In the genomic region with DNA sequence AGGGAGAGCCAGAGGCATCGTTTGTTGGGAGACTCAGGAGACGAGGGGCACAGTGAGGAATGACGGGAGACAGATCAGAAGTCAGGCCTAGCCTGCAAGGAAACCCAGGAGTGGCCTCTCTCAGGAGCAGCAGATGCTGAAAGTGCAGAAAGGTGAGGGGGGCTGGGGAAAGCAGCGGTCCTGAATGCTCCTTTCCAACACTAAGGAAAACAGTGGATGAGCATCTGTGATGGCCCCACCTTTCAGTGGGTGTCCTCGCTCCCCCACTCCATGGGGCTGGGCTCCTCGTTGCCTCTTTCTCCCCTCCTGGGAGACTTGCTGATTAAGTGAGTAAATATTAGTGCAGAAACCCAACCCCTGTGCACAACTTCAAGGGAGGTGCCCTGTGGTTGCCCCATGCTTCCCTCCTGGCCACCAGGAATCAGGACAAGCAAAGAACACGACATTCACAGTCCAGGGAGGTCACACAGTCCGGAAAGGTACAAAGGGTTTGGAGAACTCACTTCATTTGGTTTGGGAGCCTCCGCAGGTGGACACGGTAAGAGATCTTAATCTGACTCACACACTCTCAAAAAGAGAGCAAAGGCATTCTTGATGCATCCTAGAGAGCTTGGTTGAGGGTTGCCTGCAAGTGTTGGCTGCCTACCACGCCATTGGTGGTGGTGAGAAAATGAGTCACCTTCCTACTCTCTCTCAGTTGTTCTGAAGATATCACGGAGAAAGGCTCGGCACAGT, we compare ENCODE assay signal across 23 cellular contexts. TPM values are rescaled to one million over a fixed set of nuclear protein-coding genes. Genes with fewer than 3 reads are reported as not detected.
DNase-seq lines count a peak whose midpoint lies in the region; ATAC-seq and TF ChIP-seq lines count a peak whose summit lies in the region.
"Had no signal": no experiment of that assay in that cellular context is flagged by ENCODE, and none has a peak within 500 bp of the region (broad histone marks: within the 10 kb centered on the region; RNA-seq: fewer than 3 reads in every experiment).

No MANE protein-coding gene starts in this region.

- H3K27ac Mint-ChIP-seq in activated naive CD4-positive, alpha-beta T cell treated with anti-CD3 and anti-CD28 coated beads, Interleukin-2, amount 50 U/mL, for 72 hours, result no peak overlapping the region
- no peak overlapping the region for H3K27ac Mint-ChIP-seq in activated naive CD8-positive, alpha-beta T cell treated with anti-CD3 and anti-CD28 coated beads for 36 hours
- peak overlapping the region in 1 of 2 donors; percentile 2 for H3K27ac Mint-ChIP-seq in effector memory CD8-positive, alpha-beta T cell
- H3K27ac Mint-ChIP-seq: activated CD4-positive, alpha-beta T cell treated with anti-CD3 and anti-CD28 coated beads, Interleukin-2, amount 10 ng/mL, durations not matched to agents 24 days and 14 days; activated naive CD4-positive, alpha-beta T cell treated with anti-CD3 and anti-CD28 coated beads, Interleukin-2, amount 50 U/mL, for 24 hours; activated T-helper 1 cell treated with anti-CD3 and anti-CD28 coated beads, Interleukin-12 subunit alpha, Interleukin-12 subunit beta, Interleukin-2, Interleukin-4 antibody, amounts not matched to agents 30 ng/mL and 10 ng/mL and 1 ng/mL, durations not matched to agents 14 hours and 24 hours and 36 hours; CD4-positive, CD25-positive, alpha-beta regulatory T cell had no signal

- no peak overlapping the region for H3K27ac ChIP-seq in PC-9
- H3K27ac ChIP-seq in dorsolateral prefrontal cortex, result no peak overlapping the region
- H3K27ac ChIP-seq: epithelial cell of prostate, upper lobe of left lung had no signal

- no peaks in the 10 kb centered on the region for H3K9me3 ChIP-seq in PC-9 (ENCODE audit: insufficient read depth, low read depth)
- H3K9me3 ChIP-seq: upper lobe of left lung had no signal

- no peak overlapping the region for H3K4me3 ChIP-seq in PC-9
- no peak overlapping the region for H3K4me3 ChIP-seq in dorsolateral prefrontal cortex
- H3K4me3 ChIP-seq: smooth muscle cell, upper lobe of left lung had no signal

- H3K79me2 ChIP-seq in PC-9 (ENCODE audit: low read depth), result no peaks in the 10 kb centered on the region

- no peaks in the 10 kb centered on the region for H3K36me3 Mint-ChIP-seq in activated naive CD4-positive, alpha-beta T cell treated with anti-CD3 and anti-CD28 coated beads, Interleukin-2, amount 50 U/mL, for 72 hours
- no peaks in the 10 kb centered on the region for H3K36me3 Mint-ChIP-seq in activated naive CD8-positive, alpha-beta T cell treated with anti-CD3 and anti-CD28 coated beads for 36 hours
- peaks cover 3% of the 10 kb centered on the region for H3K36me3 Mint-ChIP-seq in effector memory CD8-positive, alpha-beta T cell (ENCODE audit: insufficient read depth)
- H3K36me3 Mint-ChIP-seq: activated naive CD4-positive, alpha-beta T cell treated with anti-CD3 and anti-CD28 coated beads, Interleukin-2, amount 50 U/mL, for 24 hours; CD4-positive, CD25-positive, alpha-beta regulatory T cell had no signal

- H3K27me3 ChIP-seq in PC-9 (ENCODE audit: insufficient read depth, low read depth), result no peaks in the 10 kb centered on the region
- H3K27me3 ChIP-seq in dorsolateral prefrontal cortex, result peaks cover 0 to 6% (median 0%) of the 10 kb centered on the region in 45 donors
- H3K27me3 ChIP-seq: upper lobe of left lung had no signal

- POLR2A ChIA-PET in PC-9 (lab: Charles Lee; ENCODE audit: unreplicated experiment), result no interaction called here

- intact Hi-C loops in PC-9 (cut with micrococcal nuclease; ENCODE audit: unreplicated experiment) (no loop called here), dorsolateral prefrontal cortex (cut with DNase I) (no loop called here), sciatic nerve (cut with DNase I) (no loop called here)

- peaks cover 10% of the 10 kb centered on the region for H3K27me3 Mint-ChIP-seq in activated naive CD8-positive, alpha-beta T cell treated with anti-CD3 and anti-CD28 coated beads for 36 hours
- peaks cover 41 to 81% of the 10 kb centered on the region in 2 donors for H3K27me3 Mint-ChIP-seq in effector memory CD8-positive, alpha-beta T cell
- H3K27me3 Mint-ChIP-seq: activated naive CD4-positive, alpha-beta T cell treated with anti-CD3 and anti-CD28 coated beads, Interleukin-2, amount 50 U/mL, for 24 hours had no signal

- no peaks in the 10 kb centered on the region for H3K36me3 ChIP-seq in PC-9 (ENCODE audit: low read depth)
- H3K36me3 ChIP-seq: upper lobe of left lung had no signal

- H3K4me1 Mint-ChIP-seq in activated naive CD8-positive, alpha-beta T cell treated with anti-CD3 and anti-CD28 coated beads for 36 hours, result no peaks in the 10 kb centered on the region
- peaks cover 0 to 3% of the 10 kb centered on the region in 2 donors for H3K4me1 Mint-ChIP-seq in effector memory CD8-positive, alpha-beta T cell (ENCODE audit: low read depth in 2 of 2)
- H3K4me1 Mint-ChIP-seq: activated CD4-positive, alpha-beta T cell treated with anti-CD3 and anti-CD28 coated beads, Interleukin-2, amount 10 ng/mL, durations not matched to agents 24 days and 14 days; activated naive CD4-positive, alpha-beta T cell treated with anti-CD3 and anti-CD28 coated beads, Interleukin-2, amount 50 U/mL, for 24 hours; CD4-positive, CD25-positive, alpha-beta regulatory T cell; central memory CD8-positive, alpha-beta T cell had no signal

- ATAC-seq in activated naive CD4-positive, alpha-beta T cell treated with anti-CD3 and anti-CD28 coated beads, Interleukin-2, amount 50 U/mL, for 72 hours, result peak; percentile 63 to 92
- peak; percentile 43 for ATAC-seq in stimulated activated naive CD8-positive, alpha-beta T cell treated with anti-CD3 and anti-CD28 coated beads, Interleukin-15, Interleukin-2, amounts not matched to agents 100 U/mL and 50 U/mL, for 24 hours
- ATAC-seq in sciatic nerve, result no peak
- ATAC-seq in effector memory CD8-positive, alpha-beta T cell (replicated peaks), result no peak
- ATAC-seq: SK-N-SH treated with all-trans-retinoic acid at 6 μM for 48 hours had no signal

- H3F3A ChIP-seq in PC-9 (ENCODE audit: insufficient read depth, low read depth), result peaks cover 7% of the 10 kb centered on the region; the same call in 1 of the 2 replicates

- H2AFZ ChIP-seq in PC-9, result no peak overlapping the region

- 0 out of 2 replicates have a peak overlapping the region, but pooled peaks have one; percentile 22 for H3K4me2 ChIP-seq in PC-9
- H3K4me2 ChIP-seq: smooth muscle cell had no signal

- no peaks in the 10 kb centered on the region for H4K20me1 ChIP-seq in PC-9 (ENCODE audit: insufficient read depth)

- TF ChIP-seq CTCF in PC-9 (conservative IDR thresholded peaks at IDR 0.05) (no peak), dorsolateral prefrontal cortex (IDR thresholded peaks at IDR 0.05 in 54 of 56, conservative IDR thresholded peaks at IDR 0.05 in 2 of 56; ENCODE audit: low read depth in 1 of 56, partially characterized antibody in 56 of 56) (no peak)

- H3K4me3 Mint-ChIP-seq in activated naive CD8-positive, alpha-beta T cell treated with anti-CD3 and anti-CD28 coated beads for 36 hours, result no peak overlapping the region
- H3K4me3 Mint-ChIP-seq in effector memory CD8-positive, alpha-beta T cell, result no peak overlapping the region
- H3K4me3 Mint-ChIP-seq: activated CD4-positive, alpha-beta T cell treated with anti-CD3 and anti-CD28 coated beads, Interleukin-2, amount 10 ng/mL, durations not matched to agents 24 days and 14 days; activated naive CD4-positive, alpha-beta T cell treated with anti-CD3 and anti-CD28 coated beads, Interleukin-2, amount 50 U/mL, for 24 hours; activated T-helper 1 cell treated with anti-CD3 and anti-CD28 coated beads, Interleukin-12 subunit alpha, Interleukin-12 subunit beta, Interleukin-2, Interleukin-4 antibody, amounts not matched to agents 30 ng/mL and 10 ng/mL and 1 ng/mL, durations not matched to agents 14 hours and 24 hours and 36 hours; CD4-positive, CD25-positive, alpha-beta regulatory T cell; central memory CD8-positive, alpha-beta T cell had no signal

- CTCF ChIA-PET in PC-9 (lab: Charles Lee), result no interaction called here

- BruUV-seq in PC-9 (replicated peaks; lab: Mats Ljungman, UMichigan), result no TSS peak

- H3K4me1 ChIP-seq in PC-9 (replicated peaks; ENCODE audit: insufficient read depth), result peaks cover 30% of the 10 kb centered on the region
- H3K4me1 ChIP-seq: upper lobe of left lung had no signal

- no peaks in the 10 kb centered on the region for H3K9me2 ChIP-seq in PC-9 (ENCODE audit: insufficient read depth)

- DNase-seq in activated naive CD4-positive, alpha-beta T cell treated with anti-CD3 and anti-CD28 coated beads, Interleukin-2, amount 50 U/mL, for 72 hours (ENCODE audit: low spot score in 2 of 2), result no peak
- DNase-seq in activated naive CD4-positive, alpha-beta T cell (lab: John Stamatoyannopoulos, UW), result no peak
- peak in 1 of 2 experiments; percentile 62 for DNase-seq in PC-9
- peak in 6 of 10 donors; percentile 39 to 76 (median 61) for DNase-seq in dorsolateral prefrontal cortex
- no peak for DNase-seq in stimulated activated naive CD8-positive, alpha-beta T cell treated with anti-CD3 and anti-CD28 coated beads, Interleukin-15, Interleukin-2, amounts not matched to agents 100 U/mL and 50 U/mL, for 24 hours
- no peak for DNase-seq in sciatic nerve (ENCODE audit: low spot score)
- no peak for DNase-seq in activated naive CD8-positive, alpha-beta T cell treated with anti-CD3 and anti-CD28 coated beads for 36 hours
- DNase-seq in effector memory CD8-positive, alpha-beta T cell, result no peak
- DNase-seq: activated CD4-positive, alpha-beta T cell treated with anti-CD3 and anti-CD28 coated beads, Interleukin-2, amount 10 ng/mL, durations not matched to agents 24 days and 14 days; CD4-positive, CD25-positive, alpha-beta regulatory T cell; H7; MV-4-11; NCI-H146; stimulated activated CD4-positive, alpha-beta T cell treated with anti-CD3 and anti-CD28 coated beads, Interleukin-4, amount 100 ng/mL, for 4 hours; upper lobe of left lung had no signal

- H3K9me3 Mint-ChIP-seq in activated naive CD4-positive, alpha-beta T cell treated with anti-CD3 and anti-CD28 coated beads, Interleukin-2, amount 50 U/mL, for 72 hours, result no peaks in the 10 kb centered on the region
- no peaks in the 10 kb centered on the region for H3K9me3 Mint-ChIP-seq in activated naive CD8-positive, alpha-beta T cell treated with anti-CD3 and anti-CD28 coated beads for 36 hours
- no peaks in the 10 kb centered on the region for H3K9me3 Mint-ChIP-seq in effector memory CD8-positive, alpha-beta T cell
- H3K9me3 Mint-ChIP-seq: activated CD4-positive, alpha-beta T cell treated with anti-CD3 and anti-CD28 coated beads, Interleukin-2, amount 10 ng/mL, durations not matched to agents 24 days and 14 days; activated naive CD4-positive, alpha-beta T cell treated with anti-CD3 and anti-CD28 coated beads, Interleukin-2, amount 50 U/mL, for 24 hours; activated T-helper 1 cell treated with anti-CD3 and anti-CD28 coated beads, Interleukin-12 subunit alpha, Interleukin-12 subunit beta, Interleukin-2, Interleukin-4 antibody, amounts not matched to agents 30 ng/mL and 10 ng/mL and 1 ng/mL, durations not matched to agents 14 hours and 24 hours and 36 hours; central memory CD8-positive, alpha-beta T cell had no signal

RNA-seq across cellular contexts. Expression of gene BPIFB1, which starts 9.7 kb away (rescaled TPM):
- total RNA-seq in activated naive CD4-positive, alpha-beta T cell treated with anti-CD3 and anti-CD28 coated beads, Interleukin-2, amount 50 U/mL, for 72 hours, result not detected
- total RNA-seq in PC-9 (2021) (not detected in 2 replicates), dorsolateral prefrontal cortex (not detected), sciatic nerve (2.1 TPM)
- total RNA-seq in activated naive CD8-positive, alpha-beta T cell treated with anti-CD3 and anti-CD28 coated beads for 36 hours, result not detected
- total RNA-seq: activated CD4-positive, alpha-beta T cell treated with anti-CD3 and anti-CD28 coated beads, Interleukin-2, amount 10 ng/mL, durations not matched to agents 24 days and 14 days; activated T-helper 1 cell treated with anti-CD3 and anti-CD28 coated beads, Interleukin-12 subunit alpha, Interleukin-12 subunit beta, Interleukin-2, Interleukin-4 antibody, amounts not matched to agents 30 ng/mL and 10 ng/mL and 1 ng/mL, durations not matched to agents 14 hours and 24 hours and 36 hours; aorta; CD4-positive, CD25-positive, alpha-beta regulatory T cell; H7; pulmonary artery endothelial cell; smooth muscle cell had no signal

RNA-seq across cellular contexts. Expression of gene BPIFA1, which starts 37.5 kb away (rescaled TPM):
- total RNA-seq in activated naive CD4-positive, alpha-beta T cell treated with anti-CD3 and anti-CD28 coated beads, Interleukin-2, amount 50 U/mL, for 72 hours, result not detected
- total RNA-seq in PC-9 (2021) (not detected in 2 replicates), dorsolateral prefrontal cortex (not detected), sciatic nerve (not detected)
- total RNA-seq in activated naive CD8-positive, alpha-beta T cell treated with anti-CD3 and anti-CD28 coated beads for 36 hours, result not detected
- total RNA-seq: activated CD4-positive, alpha-beta T cell treated with anti-CD3 and anti-CD28 coated beads, Interleukin-2, amount 10 ng/mL, durations not matched to agents 24 days and 14 days; activated T-helper 1 cell treated with anti-CD3 and anti-CD28 coated beads, Interleukin-12 subunit alpha, Interleukin-12 subunit beta, Interleukin-2, Interleukin-4 antibody, amounts not matched to agents 30 ng/mL and 10 ng/mL and 1 ng/mL, durations not matched to agents 14 hours and 24 hours and 36 hours; aorta; CD4-positive, CD25-positive, alpha-beta regulatory T cell; H7; pulmonary artery endothelial cell; smooth muscle cell had no signal

RNA-seq across cellular contexts. Expression of gene BPIFA3, which starts 56.1 kb away (rescaled TPM):
- total RNA-seq in activated naive CD4-positive, alpha-beta T cell treated with anti-CD3 and anti-CD28 coated beads, Interleukin-2, amount 50 U/mL, for 72 hours, result not detected
- total RNA-seq in PC-9 (2021) (not detected in 2 replicates), dorsolateral prefrontal cortex (not detected), sciatic nerve (not detected)
- not detected for total RNA-seq in activated naive CD8-positive, alpha-beta T cell treated with anti-CD3 and anti-CD28 coated beads for 36 hours
- total RNA-seq: activated CD4-positive, alpha-beta T cell treated with anti-CD3 and anti-CD28 coated beads, Interleukin-2, amount 10 ng/mL, durations not matched to agents 24 days and 14 days; activated T-helper 1 cell treated with anti-CD3 and anti-CD28 coated beads, Interleukin-12 subunit alpha, Interleukin-12 subunit beta, Interleukin-2, Interleukin-4 antibody, amounts not matched to agents 30 ng/mL and 10 ng/mL and 1 ng/mL, durations not matched to agents 14 hours and 24 hours and 36 hours; aorta; CD4-positive, CD25-positive, alpha-beta regulatory T cell; H7; pulmonary artery endothelial cell; smooth muscle cell; upper lobe of left lung had no signal

Comparison
In these comparisons a context has a peak if more than half of its experiments do, and no peak if none do; other contexts are left out.
1. ATAC-seq: peak in activated naive CD4-positive, alpha-beta T cell treated with anti-CD3 and anti-CD28 coated beads, Interleukin-2, amount 50 U/mL, for 72 hours (2 of 2) and stimulated activated naive CD8-positive, alpha-beta T cell treated with anti-CD3 and anti-CD28 coated beads, Interleukin-15, Interleukin-2, amounts not matched to agents 100 U/mL and 50 U/mL, for 24 hours (single experiment); none in sciatic nerve (single experiment) and effector memory CD8-positive, alpha-beta T cell (single experiment).
2. DNase-seq: peak in dorsolateral prefrontal cortex (6 of 10); none in activated naive CD4-positive, alpha-beta T cell treated with anti-CD3 and anti-CD28 coated beads, Interleukin-2, amount 50 U/mL, for 72 hours (0 of 2), activated naive CD4-positive, alpha-beta T cell (0 of 4), stimulated activated naive CD8-positive, alpha-beta T cell treated with anti-CD3 and anti-CD28 coated beads, Interleukin-15, Interleukin-2, amounts not matched to agents 100 U/mL and 50 U/mL, for 24 hours (single experiment), sciatic nerve (single experiment), activated naive CD8-positive, alpha-beta T cell treated with anti-CD3 and anti-CD28 coated beads for 36 hours (single experiment) and effector memory CD8-positive, alpha-beta T cell (0 of 3).